In genomic region chr9:130023147-130023787, GRCh38 we compare ENCODE assay signal across 9 cellular contexts. TPM values are rescaled to one million over a fixed set of nuclear protein-coding genes. Genes with fewer than 3 reads are reported as not detected.
DNase-seq lines count a peak whose midpoint lies in the region; ATAC-seq and TF ChIP-seq lines count a peak whose summit lies in the region.
"Had no signal": no experiment of that assay in that cellular context is flagged by ENCODE, and none has a peak within 500 bp of the region (broad histone marks: within the 10 kb centered on the region; RNA-seq: fewer than 3 reads in every experiment).

No MANE protein-coding gene starts in this region.

- H3K4me2 ChIP-seq in OCI-LY3 (ENCODE audit: low read length): peak overlapping the region; percentile 87
- no peak overlapping the region for H3K4me2 ChIP-seq in mesenchymal stem cell (ENCODE audit: low read length, poor library complexity, severe bottlenecking)

- no peak overlapping the region for H4K91ac ChIP-seq in mesenchymal stem cell (ENCODE audit: low read length)

- H2BK15ac ChIP-seq in mesenchymal stem cell (ENCODE audit: low read depth, poor library complexity, severe bottlenecking): no peak overlapping the region

- H3K36me3 ChIP-seq in OCI-LY3 (replicated peaks; ENCODE audit: low read depth, low read length): peaks cover 46% of the 10 kb centered on the region
- H3K36me3 ChIP-seq in mesenchymal stem cell (ENCODE audit: control insufficient read depth in 1 of 2, insufficient read depth in 2 of 2, low read depth in 1 of 2, low read length in 2 of 2): no peaks in the 10 kb centered on the region

- peak overlapping the region in 1 of 2 experiments; percentile 87 for H3K23ac ChIP-seq in mesenchymal stem cell (ENCODE audit: low read length in 2 of 2)

- peaks cover 64% of the 10 kb centered on the region for H4K20me1 ChIP-seq in OCI-LY3 (ENCODE audit: insufficient read depth, low read length)

- TF ChIP-seq CTCF in CD4-positive, alpha-beta T cell (IDR thresholded peaks at IDR 0.05): no peak
- TF ChIP-seq CTCF in OCI-LY3 (IDR thresholded peaks at IDR 0.05; ENCODE audit: low read depth, low read length): no peak

- peaks cover 80% of the 10 kb centered on the region for H3K36me3 Mint-ChIP-seq in CD4-positive, alpha-beta T cell (ENCODE audit: low read depth)

- peak overlapping the region; percentile 75 for H2AK5ac ChIP-seq in mesenchymal stem cell (ENCODE audit: low read length, severe bottlenecking)

- peak overlapping the region; percentile 74 for H3K4me3 ChIP-seq in OCI-LY3 (ENCODE audit: low read length)
- H3K4me3 ChIP-seq in mesenchymal stem cell (ENCODE audit: insufficient read depth in 1 of 2, low read depth in 1 of 2, low read length in 2 of 2): no peak overlapping the region

- peak overlapping the region; percentile 20 for H3K4me3 Mint-ChIP-seq in CD4-positive, alpha-beta T cell

- H2BK5ac ChIP-seq in mesenchymal stem cell (ENCODE audit: low read depth, low read length, poor library complexity, severe bottlenecking): no peak overlapping the region

- WGBS in mesenchymal stem cell: 92% methylated on average over 7 of the region's 7 CpGs

- peaks cover 99% of the 10 kb centered on the region for H3K79me2 ChIP-seq in OCI-LY3 (ENCODE audit: low read length)

- H3K4me1 Mint-ChIP-seq in CD4-positive, alpha-beta T cell (ENCODE audit: low read depth): peaks cover 93% of the 10 kb centered on the region

- H3K9me3 ChIP-seq in CD4-positive, alpha-beta T cell (ENCODE audit: control insufficient read depth, low read length): no peaks in the 10 kb centered on the region
- H3K9me3 ChIP-seq in OCI-LY3 (ENCODE audit: insufficient read depth, low read length) (no peaks in the 10 kb centered on the region), mesenchymal stem cell (ENCODE audit: control insufficient read depth, low read length) (no peaks in the 10 kb centered on the region)

- DNase-seq in CD4-positive, alpha-beta T cell: no peak
- no peak for DNase-seq in mesenchymal stem cell
- DNase-seq in NCI-H1694 treated with DMSO at 0.1 percent for 48 hours (lab: John Stamatoyannopoulos, UW): no peak
- DNase-seq in hypothalamus (lab: John Stamatoyannopoulos, UW): no peak
- DNase-seq in iPS-NIHi11 (ENCODE audit: low spot score): no peak
- no peak for DNase-seq in NCI-H1436 treated with DMSO at 0.1 percent for 48 hours (lab: John Stamatoyannopoulos, UW)
- DNase-seq: NCI-H2107 had no signal

- peak; percentile 56 for ATAC-seq in CD4-positive, alpha-beta T cell (ENCODE audit: poor library complexity)
- ATAC-seq in GM19463 (IDR thresholded peaks at IDR 0.05; ENCODE audit: unreplicated experiment): peak; percentile 44

- no peak overlapping the region for H4K8ac ChIP-seq in mesenchymal stem cell (ENCODE audit: low read length)

- H2AFZ ChIP-seq in OCI-LY3 (ENCODE audit: low read depth, low read length) (no peak overlapping the region), mesenchymal stem cell (ENCODE audit: low read depth, low read length) (no peak overlapping the region)

- H3K14ac ChIP-seq in mesenchymal stem cell (ENCODE audit: low read length in 2 of 2): peak overlapping the region in 1 of 2 experiments; percentile 41

- H3K9ac ChIP-seq in OCI-LY3 (ENCODE audit: low read length) (peak overlapping the region; percentile 93), mesenchymal stem cell (ENCODE audit: low read length) (no peak overlapping the region)

- peak overlapping the region; percentile 81 for H3K27ac Mint-ChIP-seq in CD4-positive, alpha-beta T cell

- H3K27me3 ChIP-seq in CD4-positive, alpha-beta T cell (ENCODE audit: control insufficient read depth, insufficient read depth, low read length): no peaks in the 10 kb centered on the region
- H3K27me3 ChIP-seq in OCI-LY3 (ENCODE audit: low read depth, low read length) (no peaks in the 10 kb centered on the region), mesenchymal stem cell (ENCODE audit: control insufficient read depth in 1 of 2, insufficient read depth in 1 of 2, low read length in 2 of 2) (no peaks in the 10 kb centered on the region)

- intact Hi-C loops in CD4-positive, alpha-beta T cell (cut with DNase I, micrococcal nuclease): no loop called here

- POLR2A ChIA-PET in CD4-positive, alpha-beta T cell (lab: Charles Lee): interaction anchor here (1.1 kb wide), 1 partner anchor 15 kb away, joined by 3 read pairs; no protein-coding TSS in a partner anchor

- CTCF ChIA-PET in CD4-positive, alpha-beta T cell (lab: Charles Lee): interaction anchor here (0.9 to 3.2 kb wide), 4 partner anchors 8 to 137 kb away, joined by 3 to 16 read pairs (median 5); no protein-coding TSS in a partner anchor

- peaks cover 96% of the 10 kb centered on the region for H3K4me1 ChIP-seq in OCI-LY3 (ENCODE audit: low read length)
- H3K4me1 ChIP-seq in mesenchymal stem cell (ENCODE audit: control insufficient read depth, insufficient read depth, low read depth, low read length): peaks cover 2% of the 10 kb centered on the region

- no peaks in the 10 kb centered on the region for H3K27me3 Mint-ChIP-seq in CD4-positive, alpha-beta T cell

- no peak overlapping the region for H2BK12ac ChIP-seq in mesenchymal stem cell (ENCODE audit: low read length in 2 of 2)

- peaks cover 19% of the 10 kb centered on the region for H3K79me1 ChIP-seq in mesenchymal stem cell (replicated peaks; ENCODE audit: low read length, poor library complexity, severe bottlenecking)

- peak overlapping the region; percentile 43 for H3K27ac ChIP-seq in CD4-positive, alpha-beta T cell (ENCODE audit: low read depth, low read length)
- H3K27ac ChIP-seq in OCI-LY3 (ENCODE audit: low read length): peak overlapping the region; percentile 99
- no peak overlapping the region for H3K27ac ChIP-seq in mesenchymal stem cell (ENCODE audit: low read length, poor library complexity, severe bottlenecking)

- H3K18ac ChIP-seq in mesenchymal stem cell (ENCODE audit: low read depth in 1 of 2, low read length in 2 of 2): peak overlapping the region in 1 of 2 experiments; percentile 50

- no peak overlapping the region for H2BK120ac ChIP-seq in mesenchymal stem cell (ENCODE audit: low read depth, low read length)

- no peaks in the 10 kb centered on the region for H3K9me3 Mint-ChIP-seq in CD4-positive, alpha-beta T cell

- H3K4ac ChIP-seq in mesenchymal stem cell (ENCODE audit: low read depth in 1 of 2, low read length in 2 of 2): peak overlapping the region in 1 of 2 experiments; percentile 49

RNA-seq across cellular contexts. Expression of gene FNBP1, which starts 19.7 kb away (rescaled TPM):
- total RNA-seq in CD4-positive, alpha-beta T cell: 100 to 1,000 TPM; 166 to 181 TPM
- 47.4 TPM for polyA plus RNA-seq in mesenchymal stem cell (2013, experiment 1 of 2)
- 45.8 TPM for polyA plus RNA-seq in mesenchymal stem cell (2013, experiment 2 of 2)

RNA-seq across cellular contexts. Expression of gene GPR107, which starts 30.4 kb away (rescaled TPM):
- total RNA-seq in CD4-positive, alpha-beta T cell: 10 to 100 TPM; 18.9 to 19.2 TPM
- polyA plus RNA-seq in mesenchymal stem cell (2013, experiment 1 of 2): 42.9 TPM
- 42.6 TPM for polyA plus RNA-seq in mesenchymal stem cell (2013, experiment 2 of 2)
